ENCODE assay signal across 9 cellular contexts in the genomic region with DNA sequence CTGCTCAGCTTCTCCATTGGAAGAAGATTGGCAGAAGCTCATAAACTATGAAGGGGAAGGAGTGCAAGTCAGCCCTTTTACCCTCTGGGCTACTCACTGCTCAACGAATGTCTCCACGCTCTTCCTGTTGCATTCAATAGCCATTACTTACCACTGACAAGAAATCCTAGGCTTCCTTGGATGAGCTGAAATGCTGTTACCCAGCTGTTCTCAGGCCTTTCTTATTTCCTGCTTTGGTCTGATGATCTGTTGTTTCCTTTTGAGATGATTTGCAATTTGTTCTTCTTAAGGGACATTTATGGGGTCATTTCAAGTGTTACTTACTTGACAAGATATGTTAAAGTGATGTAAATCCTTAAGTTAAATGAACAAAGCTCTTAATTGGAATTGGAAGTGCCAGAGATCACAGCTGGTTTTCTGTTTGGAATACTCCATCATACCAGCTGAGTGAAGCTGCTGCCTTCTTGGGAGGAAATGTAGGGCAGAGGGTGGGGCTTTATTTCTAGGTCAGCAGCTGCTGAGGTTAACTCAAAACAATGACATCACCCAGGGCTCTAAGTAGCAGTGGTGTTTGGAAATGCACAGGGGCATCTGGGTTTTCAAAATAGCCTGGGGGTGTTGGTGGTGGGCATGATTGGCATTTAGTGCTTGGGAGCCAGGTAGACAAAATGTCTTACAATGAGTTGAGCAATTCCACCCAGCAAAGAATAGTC.
A peak's percentile ranks its signal among the peaks of the same experiment; 100 is the strongest.
DNase-seq lines count a peak whose midpoint lies in the region; ATAC-seq and TF ChIP-seq lines count a peak whose summit lies in the region.
"Had no signal": no experiment of that assay in that cellular context is flagged by ENCODE, and none has a peak within 500 bp of the region (broad histone marks: within the 10 kb centered on the region; RNA-seq: fewer than 3 reads in every experiment).

No MANE protein-coding gene starts in this region.

- H3K4me1 ChIP-seq in right cardiac atrium (ENCODE audit: control insufficient read depth, insufficient read depth, low read length) (no peaks in the 10 kb centered on the region), tibial nerve (peaks cover 0 to 11% (median 0%) of the 10 kb centered on the region in 4 donors)

- H3K27ac ChIP-seq in right cardiac atrium (ENCODE audit: low read length), result peak overlapping the region; percentile 70
- peak overlapping the region in 2 of 4 donors; percentile 17 to 25 for H3K27ac ChIP-seq in tibial nerve
- H3K27ac ChIP-seq: A549 had no signal

- no peaks in the 10 kb centered on the region for H3K9me3 ChIP-seq in right cardiac atrium (ENCODE audit: control insufficient read depth, low read length)
- H3K9me3 ChIP-seq in tibial nerve, result no peaks in the 10 kb centered on the region
- H3K9me3 ChIP-seq: A549 had no signal

- peak; percentile 88 to 92 for ATAC-seq in right cardiac atrium
- no peak for ATAC-seq in GM18907 (IDR thresholded peaks at IDR 0.05; ENCODE audit: unreplicated experiment)

- H3K27me3 ChIP-seq in right cardiac atrium (ENCODE audit: control insufficient read depth, insufficient read depth) (no peaks in the 10 kb centered on the region), tibial nerve (no peaks in the 10 kb centered on the region)

- no peaks in the 10 kb centered on the region for H3K36me3 ChIP-seq in tibial nerve

- H3K4me3 ChIP-seq in right cardiac atrium (ENCODE audit: low read length) (no peak overlapping the region), tibial nerve (no peak overlapping the region)
- H3K4me3 ChIP-seq: A549 had no signal

- intact Hi-C loops in right cardiac atrium (cut with DNase I), result loop anchor here in 1 of 4 donors (10.0 kb wide), 1 partner anchor 265 kb away; no protein-coding TSS in a partner anchor

- H3K4me3 Mint-ChIP-seq in stimulated activated naive CD8-positive, alpha-beta T cell treated with anti-CD3 and anti-CD28 coated beads, Interleukin-15, Interleukin-2, amounts not matched to agents 100 ng/mL and 50 ng/mL, for 24 hours, result no peak overlapping the region

- DNase-seq in NCI-H1417 (lab: John Stamatoyannopoulos, UW) (peak in 2 of 3 experiments; percentile 10 to 31), NCI-H1417 treated with DMSO at 0.1 percent for 48 hours (lab: John Stamatoyannopoulos, UW) (no peak), right cardiac atrium (peak in 1 of 3 donors; percentile 48), 8988T (no peak), tibial nerve (ENCODE audit: low spot score in 2 of 2) (no peak)
- peak; percentile 73 for DNase-seq in activated effector memory CD4-positive, alpha-beta T cell treated with anti-CD3 and anti-CD28 coated beads, Interleukin-2, amount 50 U/mL, for 16 hours

- no peaks in the 10 kb centered on the region for H3K27me3 Mint-ChIP-seq in stimulated activated naive CD8-positive, alpha-beta T cell treated with anti-CD3 and anti-CD28 coated beads, Interleukin-15, Interleukin-2, amounts not matched to agents 100 ng/mL and 50 ng/mL, for 24 hours

- H3K27ac Mint-ChIP-seq in stimulated activated naive CD8-positive, alpha-beta T cell treated with anti-CD3 and anti-CD28 coated beads, Interleukin-15, Interleukin-2, amounts not matched to agents 100 ng/mL and 50 ng/mL, for 24 hours, result peak overlapping the region; percentile 87

- WGBS in right cardiac atrium, result 50% methylated on average over 2 of the region's 2 CpGs
- 30 to 35% methylated on average over 2 of the region's 2 CpGs for WGBS in tibial nerve, 2 donors

- TF ChIP-seq EP300 in tibial nerve (IDR thresholded peaks at IDR 0.05), result no peak

- H3K9me3 Mint-ChIP-seq in stimulated activated naive CD8-positive, alpha-beta T cell treated with anti-CD3 and anti-CD28 coated beads, Interleukin-15, Interleukin-2, amounts not matched to agents 100 ng/mL and 50 ng/mL, for 24 hours, result no peaks in the 10 kb centered on the region

- no peak for TF ChIP-seq CTCF in tibial nerve (IDR thresholded peaks at IDR 0.05)

- peaks cover 48% of the 10 kb centered on the region for H3K4me1 Mint-ChIP-seq in stimulated activated naive CD8-positive, alpha-beta T cell treated with anti-CD3 and anti-CD28 coated beads, Interleukin-15, Interleukin-2, amounts not matched to agents 100 ng/mL and 50 ng/mL, for 24 hours (ENCODE audit: low read depth)

- no peak for TF ChIP-seq POLR2A in tibial nerve (IDR thresholded peaks at IDR 0.05)

- H3K36me3 Mint-ChIP-seq in stimulated activated naive CD8-positive, alpha-beta T cell treated with anti-CD3 and anti-CD28 coated beads, Interleukin-15, Interleukin-2, amounts not matched to agents 100 ng/mL and 50 ng/mL, for 24 hours (ENCODE audit: low read depth), result peaks cover 3% of the 10 kb centered on the region

Comparison
In these comparisons a context has a peak if more than half of its experiments do, and no peak if none do; other contexts are left out.
1. DNase-seq: peak in NCI-H1417 (2 of 3) and activated effector memory CD4-positive, alpha-beta T cell treated with anti-CD3 and anti-CD28 coated beads, Interleukin-2, amount 50 U/mL, for 16 hours (single experiment); none in NCI-H1417 treated with DMSO at 0.1 percent for 48 hours (single experiment), 8988T (single experiment) and tibial nerve (0 of 2).